21 cellular contexts compared by ENCODE assay signal in the genomic region with DNA sequence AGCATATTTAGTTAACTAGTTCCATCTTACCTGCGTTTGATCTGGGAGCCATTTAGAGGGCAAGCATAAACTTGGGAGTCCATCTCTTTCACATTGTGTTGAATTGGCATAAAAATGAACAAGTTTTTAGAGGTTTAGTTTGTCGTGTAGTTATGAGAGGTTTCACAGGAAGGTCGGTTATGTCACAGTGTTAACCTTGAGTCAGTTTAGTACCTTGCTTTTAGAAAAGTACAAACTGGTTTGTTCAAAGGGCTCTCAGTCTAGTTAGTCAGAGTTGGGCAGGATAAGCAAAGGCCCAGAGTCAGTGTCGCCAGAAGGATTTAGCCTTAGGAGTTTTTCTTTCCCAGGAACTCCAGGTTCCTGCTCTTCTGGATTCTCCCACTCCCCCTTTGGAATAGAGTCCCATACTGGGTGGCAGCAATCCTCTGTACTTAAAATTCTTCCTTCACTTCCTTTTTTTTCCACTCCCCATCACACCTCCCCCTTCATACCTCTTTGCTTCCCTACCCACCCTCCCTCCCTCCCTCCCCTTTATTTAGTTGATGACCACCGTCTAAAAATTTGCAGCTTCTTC. TPM values are rescaled to one million over a fixed set of nuclear protein-coding genes. Genes with fewer than 3 reads are reported as not detected.
DNase-seq lines count a peak whose midpoint lies in the region; ATAC-seq and TF ChIP-seq lines count a peak whose summit lies in the region.
"Had no signal": no experiment of that assay in that cellular context is flagged by ENCODE, and none has a peak within 500 bp of the region (broad histone marks: within the 10 kb centered on the region; RNA-seq: fewer than 3 reads in every experiment).

No MANE protein-coding gene starts in this region.

- ATAC-seq in activated CD8-positive, alpha-beta T cell treated with anti-CD3 and anti-CD28 coated beads for 36 hours: no peak
- ATAC-seq in activated CD8-positive, alpha-beta T cell treated with anti-CD3 and anti-CD28 coated beads, Interleukin-2, amount 10 ng/mL, durations not matched to agents 7 days and 5 days: no peak
- ATAC-seq: PC-3; stimulated activated memory B cell treated with anti-CD40 and anti-IgM and Interleukin-4, amounts not matched to agents 10 μg/mL and 1 μg/mL and 100 μg/mL, for 72 hours had no signal

- H4K91ac ChIP-seq in neuronal stem cell (ENCODE audit: low read depth, low read length, poor library complexity): no peak overlapping the region

- POLR2A ChIA-PET in activated CD8-positive, alpha-beta T cell treated with anti-CD3 and anti-CD28 coated beads for 36 hours (lab: Charles Lee): interaction anchor here (0.8 to 54.1 kb wide), 5 partner anchors 4 to 416 kb away, joined by 3 to 1494 read pairs (median 4); a partner anchor contains a TSS
- POLR2A ChIA-PET in activated CD8-positive, alpha-beta T cell treated with anti-CD3 and anti-CD28 coated beads, Interleukin-2, amount 10 ng/mL, durations not matched to agents 7 days and 5 days (lab: Charles Lee): interaction anchor here (0.6 to 1.2 kb wide), 4 partner anchors 10 to 277 kb away, joined by 3 read pairs; no protein-coding TSS in a partner anchor

- no peak overlapping the region for H3K4me3 Mint-ChIP-seq in activated CD8-positive, alpha-beta T cell treated with anti-CD3 and anti-CD28 coated beads for 36 hours
- no peak overlapping the region for H3K4me3 Mint-ChIP-seq in activated CD8-positive, alpha-beta T cell treated with anti-CD3 and anti-CD28 coated beads, Interleukin-2, amount 10 ng/mL, durations not matched to agents 7 days and 5 days
- H3K4me3 Mint-ChIP-seq: activated naive CD8-positive, alpha-beta T cell treated with anti-CD3 and anti-CD28 coated beads, Interleukin-2, amount 10 ng/mL, durations not matched to agents 7 days and 5 days; stimulated activated memory B cell treated with anti-CD40 and anti-IgM and Interleukin-4, amounts not matched to agents 10 μg/mL and 1 μg/mL and 100 μg/mL, for 72 hours had no signal

- TF ChIP-seq CTCF in activated CD8-positive, alpha-beta T cell treated with anti-CD3 and anti-CD28 coated beads for 36 hours (IDR thresholded peaks at IDR 0.05): no peak

- H2BK5ac ChIP-seq in neuronal stem cell (ENCODE audit: low read length): no peak overlapping the region

- peaks cover 51% of the 10 kb centered on the region for H3K4me1 Mint-ChIP-seq in activated CD8-positive, alpha-beta T cell treated with anti-CD3 and anti-CD28 coated beads for 36 hours (ENCODE audit: low read depth)
- H3K4me1 Mint-ChIP-seq in activated CD8-positive, alpha-beta T cell treated with anti-CD3 and anti-CD28 coated beads, Interleukin-2, amount 10 ng/mL, durations not matched to agents 7 days and 5 days (ENCODE audit: low read depth): peaks cover 29% of the 10 kb centered on the region

- no peak overlapping the region for H3K14ac ChIP-seq in neuronal stem cell (ENCODE audit: low read length)

- no peak overlapping the region for H2BK15ac ChIP-seq in neuronal stem cell (ENCODE audit: low read length)

- no peak overlapping the region for H2BK120ac ChIP-seq in neuronal stem cell (ENCODE audit: low read depth, low read length)

- no CpG with 5 or more reads among the region's 5 CpGs for WGBS in neuronal stem cell (ENCODE audit: extremely low coverage in 2 of 2, insufficient read length in 2 of 2, insufficient replicate concordance in 1 of 2), 2 donors

- H3K4me1 ChIP-seq in HUES48 (ENCODE audit: control insufficient read depth, insufficient read depth, low read length): peaks cover 24% of the 10 kb centered on the region
- H3K4me1 ChIP-seq in adipocyte (ENCODE audit: control insufficient read depth, insufficient read depth, low read length): peaks cover 40% of the 10 kb centered on the region
- H3K4me1 ChIP-seq in neuronal stem cell (ENCODE audit: control insufficient read depth in 2 of 2, insufficient read depth in 1 of 2, low read depth in 1 of 2, low read length in 2 of 2): peaks cover 0 to 21% of the 10 kb centered on the region in 2 donors
- H3K4me1 ChIP-seq: BLaER1 had no signal

- H2AK5ac ChIP-seq in neuronal stem cell (ENCODE audit: low read depth, low read length): no peak overlapping the region

- peak overlapping the region; percentile 55 for H3K27ac Mint-ChIP-seq in activated CD8-positive, alpha-beta T cell treated with anti-CD3 and anti-CD28 coated beads for 36 hours
- no peak overlapping the region for H3K27ac Mint-ChIP-seq in activated CD8-positive, alpha-beta T cell treated with anti-CD3 and anti-CD28 coated beads, Interleukin-2, amount 10 ng/mL, durations not matched to agents 7 days and 5 days
- H3K27ac Mint-ChIP-seq: activated naive CD8-positive, alpha-beta T cell treated with anti-CD3 and anti-CD28 coated beads, Interleukin-2, amount 10 ng/mL, durations not matched to agents 7 days and 5 days; stimulated activated memory B cell treated with anti-CD40 and anti-IgM and Interleukin-4, amounts not matched to agents 10 μg/mL and 1 μg/mL and 100 μg/mL, for 72 hours had no signal

- no peaks in the 10 kb centered on the region for H3K27me3 Mint-ChIP-seq in activated CD8-positive, alpha-beta T cell treated with anti-CD3 and anti-CD28 coated beads for 36 hours
- H3K27me3 Mint-ChIP-seq in activated CD8-positive, alpha-beta T cell treated with anti-CD3 and anti-CD28 coated beads, Interleukin-2, amount 10 ng/mL, durations not matched to agents 7 days and 5 days (ENCODE audit: low read depth): no peaks in the 10 kb centered on the region
- H3K27me3 Mint-ChIP-seq: activated naive CD8-positive, alpha-beta T cell treated with anti-CD3 and anti-CD28 coated beads, Interleukin-2, amount 10 ng/mL, durations not matched to agents 7 days and 5 days; stimulated activated memory B cell treated with anti-CD40 and anti-IgM and Interleukin-4, amounts not matched to agents 10 μg/mL and 1 μg/mL and 100 μg/mL, for 72 hours had no signal

- no peak overlapping the region for H3K18ac ChIP-seq in neuronal stem cell (ENCODE audit: low read length)

- no peak overlapping the region for H2AFZ ChIP-seq in neuronal stem cell (ENCODE audit: low read length)

- H3K23ac ChIP-seq in neuronal stem cell (ENCODE audit: low read depth, low read length, poor library complexity): no peak overlapping the region

- H3K4me3 ChIP-seq in HUES48 (ENCODE audit: low read depth, low read length): no peak overlapping the region
- no peak overlapping the region for H3K4me3 ChIP-seq in adipocyte (ENCODE audit: low read length)
- H3K4me3 ChIP-seq in neuronal stem cell (ENCODE audit: low read length in 2 of 2): no peak overlapping the region
- H3K4me3 ChIP-seq: BLaER1 had no signal

- H3K36me3 ChIP-seq in HUES48 (ENCODE audit: control insufficient read depth, insufficient read depth, low read length): peaks cover 99% of the 10 kb centered on the region
- H3K36me3 ChIP-seq in adipocyte (ENCODE audit: control insufficient read depth, insufficient read depth, low read length, severe bottlenecking): peaks cover 99% of the 10 kb centered on the region
- H3K36me3 ChIP-seq in neuronal stem cell (replicated peaks in 1 of 2; ENCODE audit: control insufficient read depth in 2 of 2, insufficient read depth in 2 of 2, low read length in 2 of 2): peaks cover 75 to 100% of the 10 kb centered on the region in 2 donors

- no peak for DNase-seq in activated CD8-positive, alpha-beta T cell treated with anti-CD3 and anti-CD28 coated beads for 36 hours
- no peak for DNase-seq in activated CD8-positive, alpha-beta T cell treated with anti-CD3 and anti-CD28 coated beads, Interleukin-2, amount 10 ng/mL, durations not matched to agents 7 days and 5 days
- no peak for DNase-seq in adipocyte (ENCODE audit: low read depth)
- no peak for DNase-seq in neuronal stem cell (ENCODE audit: low spot score)
- no peak for DNase-seq in iPS-NIHi7 (ENCODE audit: extremely low spot score)
- no peak for DNase-seq in stimulated activated naive CD4-positive, alpha-beta T cell (lab: John Stamatoyannopoulos, UW)
- DNase-seq in activated naive CD4-positive, alpha-beta T cell treated with anti-CD3 and anti-CD28 coated beads, Interleukin-2, amount 50 U/mL, for 16 hours: no peak
- DNase-seq: activated CD4-positive, alpha-beta T cell treated with anti-CD3 and anti-CD28 coated beads for 1 hour; activated naive CD8-positive, alpha-beta T cell treated with anti-CD3 and anti-CD28 coated beads, Interleukin-2, amount 10 ng/mL, durations not matched to agents 7 days and 5 days; DMS 273 treated with DMSO at 0.1 percent for 48 hours; effector CD4-positive, alpha-beta T cell; head of caudate nucleus; mesendoderm; NCI-H1417; NCI-H748 treated with DMSO at 0.1 percent for 48 hours; PC-3; T1000 had no signal

- H3K9ac ChIP-seq in HUES48 (ENCODE audit: low read depth, low read length) (no peak overlapping the region), adipocyte (ENCODE audit: low read length) (peak overlapping the region; percentile 16), neuronal stem cell (ENCODE audit: low read depth, low read length, poor library complexity) (no peak overlapping the region)
- H3K9ac ChIP-seq: BLaER1 had no signal

- intact Hi-C loops in activated CD8-positive, alpha-beta T cell treated with anti-CD3 and anti-CD28 coated beads for 36 hours (cut with micrococcal nuclease): no loop called here

- H3K36me3 Mint-ChIP-seq in activated CD8-positive, alpha-beta T cell treated with anti-CD3 and anti-CD28 coated beads for 36 hours (ENCODE audit: low read depth): peaks cover 87% of the 10 kb centered on the region
- H3K36me3 Mint-ChIP-seq in activated CD8-positive, alpha-beta T cell treated with anti-CD3 and anti-CD28 coated beads, Interleukin-2, amount 10 ng/mL, durations not matched to agents 7 days and 5 days (ENCODE audit: low read depth): peaks cover 90% of the 10 kb centered on the region

- CTCF ChIA-PET in activated CD8-positive, alpha-beta T cell treated with anti-CD3 and anti-CD28 coated beads for 36 hours (lab: Charles Lee): interaction anchor here (2.4 kb wide), 1 partner anchor 13 kb away, joined by 16 read pairs; no protein-coding TSS in a partner anchor
- CTCF ChIA-PET in activated CD8-positive, alpha-beta T cell treated with anti-CD3 and anti-CD28 coated beads, Interleukin-2, amount 10 ng/mL, durations not matched to agents 7 days and 5 days (lab: Charles Lee): interaction anchor here (1.7 to 3.1 kb wide), 2 partner anchors 11 to 13 kb away, joined by 4 to 15 read pairs; no protein-coding TSS in a partner anchor

- no peak overlapping the region for H3K4ac ChIP-seq in neuronal stem cell (ENCODE audit: low read length)

- H3K27me3 ChIP-seq in HUES48 (ENCODE audit: control insufficient read depth, insufficient read depth, low read length) (no peaks in the 10 kb centered on the region), adipocyte (replicated peaks; ENCODE audit: control insufficient read depth, insufficient read depth, low read length) (no peaks in the 10 kb centered on the region), neuronal stem cell (ENCODE audit: control insufficient read depth in 3 of 3, insufficient read depth in 3 of 3, low read depth in 1 of 3, low read length in 3 of 3) (no peaks in the 10 kb centered on the region)
- H3K27me3 ChIP-seq: BLaER1 had no signal

- no peaks in the 10 kb centered on the region for H3K9me3 ChIP-seq in HUES48 (ENCODE audit: control insufficient read depth, insufficient read depth, low read length)
- H3K9me3 ChIP-seq in adipocyte (ENCODE audit: control insufficient read depth, low read length): no peaks in the 10 kb centered on the region
- H3K9me3 ChIP-seq in neuronal stem cell (replicated peaks in 1 of 2; ENCODE audit: control insufficient read depth in 2 of 2, insufficient read depth in 1 of 2, low read depth in 1 of 2, low read length in 2 of 2): no peaks in the 10 kb centered on the region
- H3K9me3 ChIP-seq: BLaER1 had no signal

- H3K9me3 Mint-ChIP-seq in activated CD8-positive, alpha-beta T cell treated with anti-CD3 and anti-CD28 coated beads for 36 hours: no peaks in the 10 kb centered on the region
- H3K9me3 Mint-ChIP-seq in activated CD8-positive, alpha-beta T cell treated with anti-CD3 and anti-CD28 coated beads, Interleukin-2, amount 10 ng/mL, durations not matched to agents 7 days and 5 days (ENCODE audit: insufficient read depth): no peaks in the 10 kb centered on the region
- H3K9me3 Mint-ChIP-seq: activated naive CD8-positive, alpha-beta T cell treated with anti-CD3 and anti-CD28 coated beads, Interleukin-2, amount 10 ng/mL, durations not matched to agents 7 days and 5 days; stimulated activated memory B cell treated with anti-CD40 and anti-IgM and Interleukin-4, amounts not matched to agents 10 μg/mL and 1 μg/mL and 100 μg/mL, for 72 hours had no signal

- H3K4me2 ChIP-seq in neuronal stem cell (ENCODE audit: insufficient read depth, low read length, poor library complexity, severe bottlenecking): no peak overlapping the region
- H3K4me2 ChIP-seq: BLaER1 had no signal

- H3K27ac ChIP-seq in HUES48 (ENCODE audit: low read depth, low read length) (peak overlapping the region; percentile 23), neuronal stem cell (replicated peaks; ENCODE audit: low read length) (peak overlapping the region; percentile 42)
- H3K27ac ChIP-seq: BLaER1 had no signal

- peaks cover 6% of the 10 kb centered on the region for H3K79me1 ChIP-seq in neuronal stem cell (ENCODE audit: low read depth, low read length)

- no peak overlapping the region for H4K8ac ChIP-seq in neuronal stem cell (ENCODE audit: low read depth, low read length)

- H2BK12ac ChIP-seq in neuronal stem cell (ENCODE audit: low read length): no peak overlapping the region

RNA-seq across cellular contexts. Expression of a gene that starts 12.0 kb away (rescaled TPM):
- 100 to 1,000 TPM; 958 to 973 TPM for total RNA-seq in activated CD8-positive, alpha-beta T cell treated with anti-CD3 and anti-CD28 coated beads for 36 hours
- 100 to 1,000 TPM; 813 to 836 TPM for total RNA-seq in activated CD8-positive, alpha-beta T cell treated with anti-CD3 and anti-CD28 coated beads, Interleukin-2, amount 10 ng/mL, durations not matched to agents 7 days and 5 days
- polyA plus RNA-seq in neuronal stem cell (2013, experiment 1 of 2): 903 TPM
- 910 TPM for polyA plus RNA-seq in neuronal stem cell (2013, experiment 2 of 2)

RNA-seq across cellular contexts. Expression of a gene that starts 22.4 kb away (rescaled TPM):
- 100 to 1,000 TPM; 167 to 187 TPM for total RNA-seq in activated CD8-positive, alpha-beta T cell treated with anti-CD3 and anti-CD28 coated beads for 36 hours
- 100 to 1,000 TPM; 220 TPM for total RNA-seq in activated CD8-positive, alpha-beta T cell treated with anti-CD3 and anti-CD28 coated beads, Interleukin-2, amount 10 ng/mL, durations not matched to agents 7 days and 5 days
- polyA plus RNA-seq in neuronal stem cell (2013, experiment 1 of 2): 119 TPM
- 121 TPM for polyA plus RNA-seq in neuronal stem cell (2013, experiment 2 of 2)

RNA-seq across cellular contexts. Expression of a gene that starts 35.4 kb away (rescaled TPM):
- 10 to 100 TPM in 1 of 2 experiments, 1 to 10 TPM in 1; 8.2 to 10.0 TPM for total RNA-seq in activated CD8-positive, alpha-beta T cell treated with anti-CD3 and anti-CD28 coated beads for 36 hours
- 10 to 100 TPM; 22.7 to 22.9 TPM for total RNA-seq in activated CD8-positive, alpha-beta T cell treated with anti-CD3 and anti-CD28 coated beads, Interleukin-2, amount 10 ng/mL, durations not matched to agents 7 days and 5 days
- polyA plus RNA-seq in neuronal stem cell (2013, experiment 1 of 2): 20.6 TPM
- polyA plus RNA-seq in neuronal stem cell (2013, experiment 2 of 2): 19.7 TPM

RNA-seq across cellular contexts. Expression of a gene that starts 37.2 kb away (rescaled TPM):
- 10 to 100 TPM; 32.0 to 33.3 TPM for total RNA-seq in activated CD8-positive, alpha-beta T cell treated with anti-CD3 and anti-CD28 coated beads for 36 hours
- total RNA-seq in activated CD8-positive, alpha-beta T cell treated with anti-CD3 and anti-CD28 coated beads, Interleukin-2, amount 10 ng/mL, durations not matched to agents 7 days and 5 days: 10 to 100 TPM; 30.3 to 36.9 TPM
- polyA plus RNA-seq in neuronal stem cell (2013, experiment 1 of 2): 30.1 TPM
- polyA plus RNA-seq in neuronal stem cell (2013, experiment 2 of 2): 30.0 TPM

RNA-seq across cellular contexts. Expression of a gene that starts 40.2 kb away (rescaled TPM):
- total RNA-seq in activated CD8-positive, alpha-beta T cell treated with anti-CD3 and anti-CD28 coated beads for 36 hours: not detected
- total RNA-seq in activated CD8-positive, alpha-beta T cell treated with anti-CD3 and anti-CD28 coated beads, Interleukin-2, amount 10 ng/mL, durations not matched to agents 7 days and 5 days: not detected
- polyA plus RNA-seq in neuronal stem cell (2013, experiment 1 of 2): 0.46 TPM
- 0.42 TPM for polyA plus RNA-seq in neuronal stem cell (2013, experiment 2 of 2)
- total RNA-seq: activated naive CD8-positive, alpha-beta T cell treated with anti-CD3 and anti-CD28 coated beads, Interleukin-2, amount 10 ng/mL, durations not matched to agents 7 days and 5 days had no signal
- polyA plus RNA-seq: neural cell had no signal
